2 cellular contexts compared by ENCODE assay signal in the genomic region with DNA sequence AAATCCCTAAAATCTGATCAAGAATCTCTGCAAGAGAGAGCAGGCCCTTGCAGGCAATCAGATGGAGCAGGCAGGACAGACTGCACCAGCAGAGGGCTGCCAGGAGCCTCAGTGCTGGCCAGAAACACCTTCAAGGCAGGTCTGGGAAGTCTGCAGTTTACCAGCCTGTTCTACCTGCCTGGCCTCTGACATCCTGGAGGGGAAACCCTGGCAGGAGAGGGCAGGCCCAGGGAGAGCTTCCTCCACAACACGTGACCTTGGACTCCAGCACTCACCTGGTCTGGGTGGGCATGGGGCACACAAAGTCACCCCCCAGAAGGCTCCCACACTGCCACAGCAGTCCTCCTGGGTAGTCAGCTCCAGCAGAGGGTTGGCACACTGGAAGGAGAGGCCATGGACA.
TF ChIP-seq lines count a peak whose summit lies in the region.

No MANE protein-coding gene starts in this region.

TF ChIP-seq in HCT116, 20 proteins besides CTCF, POLR2A, EP300 and RAD21:
- TF ChIP-seq REST (IDR thresholded peaks at IDR 0.05; ENCODE audit: low read depth) = no peak
- TF ChIP-seq CBX3 (IDR thresholded peaks at IDR 0.05; ENCODE audit: low read depth) = no peak
- TF ChIP-seq, protein P1, sequence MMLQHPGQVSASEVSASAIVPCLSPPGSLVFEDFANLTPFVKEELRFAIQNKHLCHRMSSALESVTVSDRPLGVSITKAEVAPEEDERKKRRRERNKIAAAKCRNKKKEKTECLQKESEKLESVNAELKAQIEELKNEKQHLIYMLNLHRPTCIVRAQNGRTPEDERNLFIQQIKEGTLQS (IDR thresholded peaks at IDR 0.05) = no peak
- no peak for TF ChIP-seq FOSL1 (IDR thresholded peaks at IDR 0.05; ENCODE audit: low read depth)
- no peak for TF ChIP-seq SIN3A (IDR thresholded peaks at IDR 0.05; ENCODE audit: low read depth)
- no peak for TF ChIP-seq TCF7L2 (IDR thresholded peaks at IDR 0.05; ENCODE audit: borderline replicate concordance, extremely low read depth, insufficient read depth, insufficient read length)
- TF ChIP-seq ELF1 (IDR thresholded peaks at IDR 0.05; ENCODE audit: borderline replicate concordance, low read depth) = no peak
- no peak for TF ChIP-seq MAX (IDR thresholded peaks at IDR 0.05)

TF ChIP-seq in HepG2, 621 proteins besides CTCF, POLR2A, EP300 and RAD21:
- TF ChIP-seq STAG1 (CRISPR knock-in tag; IDR thresholded peaks at IDR 0.05) = 0 out of 2 replicates have a peak, but pooled peaks have one; percentile 13
- TF ChIP-seq, protein P2, sequence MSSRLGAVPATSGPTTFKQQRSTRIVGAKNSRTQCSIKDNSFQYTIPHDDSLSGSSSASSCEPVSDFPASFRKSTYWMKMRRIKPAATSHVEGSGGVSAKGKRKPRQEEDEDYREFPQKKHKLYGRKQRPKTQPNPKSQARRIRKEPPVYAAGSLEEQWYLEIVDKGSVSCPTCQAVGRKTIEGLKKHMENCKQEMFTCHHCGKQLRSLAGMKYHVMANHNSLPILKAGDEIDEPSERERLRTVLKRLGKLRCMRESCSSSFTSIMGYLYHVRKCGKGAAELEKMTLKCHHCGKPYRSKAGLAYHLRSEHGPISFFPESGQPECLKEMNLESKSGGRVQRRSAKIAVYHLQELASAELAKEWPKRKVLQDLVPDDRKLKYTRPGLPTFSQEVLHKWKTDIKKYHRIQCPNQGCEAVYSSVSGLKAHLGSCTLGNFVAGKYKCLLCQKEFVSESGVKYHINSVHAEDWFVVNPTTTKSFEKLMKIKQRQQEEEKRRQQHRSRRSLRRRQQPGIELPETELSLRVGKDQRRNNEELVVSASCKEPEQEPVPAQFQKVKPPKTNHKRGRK (CRISPR knock-in tag; IDR thresholded peaks at IDR 0.05) = no peak
